ENCODE assay signal across 1 cellular context in the genomic region with DNA sequence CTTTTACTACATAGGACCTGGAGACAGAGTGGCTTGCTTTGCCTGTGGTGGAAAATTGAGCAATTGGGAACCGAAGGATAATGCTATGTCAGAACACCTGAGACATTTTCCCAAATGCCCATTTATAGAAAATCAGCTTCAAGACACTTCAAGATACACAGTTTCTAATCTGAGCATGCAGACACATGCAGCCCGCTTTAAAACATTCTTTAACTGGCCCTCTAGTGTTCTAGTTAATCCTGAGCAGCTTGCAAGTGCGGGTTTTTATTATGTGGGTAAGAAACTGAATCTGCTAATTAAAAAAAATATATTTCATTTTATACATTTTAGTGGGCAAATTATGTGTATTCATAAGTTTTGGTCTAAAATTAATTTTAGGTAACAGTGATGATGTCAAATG.
TF ChIP-seq lines count a peak whose summit lies in the region.

No MANE protein-coding gene starts in this region.

TF ChIP-seq in GM12878, 131 proteins besides CTCF, POLR2A, EP300 and RAD21:
- TF ChIP-seq ZNF207 (IDR thresholded peaks at IDR 0.05; ENCODE audit: borderline replicate concordance) (no peak), PML (IDR thresholded peaks at IDR 0.05; ENCODE audit: low read length) (peak; percentile 6; the same call in 1 of the 2 replicates), SMAD5 (IDR thresholded peaks at IDR 0.05; ENCODE audit: low read depth) (peak; percentile 17; the same call in 1 of the 2 replicates)
